Comparison of ENCODE assay signal across 8 cellular contexts in the genomic region with DNA sequence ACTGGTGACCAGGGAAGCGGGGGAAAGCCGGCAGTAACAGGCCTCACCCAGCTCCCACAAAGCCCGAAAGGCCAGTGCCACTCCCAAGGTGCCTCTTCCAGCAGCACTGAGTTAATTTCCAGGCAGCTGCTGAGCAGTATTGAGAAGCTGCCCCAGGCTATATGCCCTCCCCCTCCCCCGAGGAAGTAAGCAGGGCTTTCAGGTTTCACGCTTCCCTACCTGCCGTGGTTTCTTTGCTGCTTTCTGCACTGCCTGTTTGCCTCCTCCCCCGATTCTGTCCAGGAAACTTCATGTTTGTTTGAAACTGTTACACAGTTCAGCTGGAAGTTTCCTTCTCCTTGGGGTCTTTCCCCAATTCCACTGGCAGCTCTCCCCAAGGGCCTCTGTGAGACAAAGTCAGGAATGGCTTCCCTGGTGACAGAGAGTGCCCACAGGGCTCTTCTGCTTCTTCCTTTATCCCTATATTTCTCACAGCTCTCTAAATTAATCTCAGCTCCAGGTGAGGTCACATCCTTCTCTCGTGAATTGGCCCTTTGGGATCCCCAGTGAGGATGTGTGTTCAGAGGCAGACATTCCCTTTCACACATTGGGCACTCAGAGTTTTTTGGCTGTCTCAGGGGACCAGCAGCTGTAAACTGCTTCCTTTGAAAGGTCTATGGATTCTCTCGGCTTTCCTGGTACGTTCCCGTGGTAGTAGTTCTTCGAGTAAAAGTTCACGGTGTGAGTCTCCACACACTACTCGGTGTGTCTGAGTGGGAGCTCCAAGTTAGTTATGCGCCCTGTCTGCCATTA. TPM values are rescaled to one million over a fixed set of nuclear protein-coding genes. Genes with fewer than 3 reads are reported as not detected.
A peak's percentile ranks its signal among the peaks of the same experiment; 100 is the strongest.
DNase-seq lines count a peak whose midpoint lies in the region; ATAC-seq and TF ChIP-seq lines count a peak whose summit lies in the region.

No MANE protein-coding gene starts in this region.

- H3K4me3 ChIP-seq in GM12864 (ENCODE audit: low read depth, low read length) (peak overlapping the region; percentile 5; the same call in 1 of the 2 replicates), left lung (no peak overlapping the region)

- ATAC-seq in GM21528 (IDR thresholded peaks at IDR 0.05; ENCODE audit: low FRiP score, unreplicated experiment) (peak; percentile 99), left lung (peak; percentile 91)
- peak; percentile 69 to 82 for ATAC-seq in activated T-cell treated with anti-CD3 and anti-CD28 coated beads, Interleukin-2, amount 50 U/mL, for 4 hours

- no peaks in the 10 kb centered on the region for H3K9me3 ChIP-seq in left lung

- peaks cover 13% of the 10 kb centered on the region for H3K9me3 Mint-ChIP-seq in activated T-cell treated with anti-CD3 and anti-CD28 coated beads, Interleukin-2, amount 50 U/mL, for 4 hours

- no peak; the same call in 1 of the 2 replicates for TF ChIP-seq EP300 in Ishikawa (IDR thresholded peaks at IDR 0.05; ENCODE audit: borderline replicate concordance)

- intact Hi-C loops in left lung (cut with DNase I): no loop called here

- no peaks in the 10 kb centered on the region for H3K36me3 ChIP-seq in left lung

- H3K4me1 ChIP-seq in left lung: peaks cover 0 to 5% of the 10 kb centered on the region in 2 donors

- DNase-seq in GM12864 (ENCODE audit: low read depth): peak; percentile 49
- DNase-seq in activated T-cell treated with anti-CD3 and anti-CD28 coated beads, Interleukin-2, amount 50 U/mL, for 4 hours: peak; percentile 28
- peak in 1 of 2 donors; percentile 41 for DNase-seq in left lung
- DNase-seq in C1 segment of cervical spinal cord (lab: John Stamatoyannopoulos, UW): no peak
- no peak for DNase-seq in G401 (ENCODE audit: low spot score)
- DNase-seq in NCI-H1436 (lab: John Stamatoyannopoulos, UW): no peak

- no peaks in the 10 kb centered on the region for H3K27me3 Mint-ChIP-seq in activated T-cell treated with anti-CD3 and anti-CD28 coated beads, Interleukin-2, amount 50 U/mL, for 4 hours (ENCODE audit: low read depth)

- H3K4me1 Mint-ChIP-seq in activated T-cell treated with anti-CD3 and anti-CD28 coated beads, Interleukin-2, amount 50 U/mL, for 4 hours (ENCODE audit: low read depth): peaks cover 90% of the 10 kb centered on the region

- in situ Hi-C loops in G401 (cut with HindIII; ENCODE audit: low sequenced_read_pairs): no loop called here

- H3K36me3 Mint-ChIP-seq in activated T-cell treated with anti-CD3 and anti-CD28 coated beads, Interleukin-2, amount 50 U/mL, for 4 hours (ENCODE audit: insufficient read depth): peaks cover 5% of the 10 kb centered on the region

- TF ChIP-seq CTCF in GM12864 (IDR thresholded peaks at IDR 0.05; ENCODE audit: low read depth, low read length, missing control alignments) (no peak), left lung (IDR thresholded peaks at IDR 0.05) (no peak)

- peak overlapping the region in 1 of 2 donors; percentile 30 for H3K27ac ChIP-seq in left lung

- no peak for TF ChIP-seq RAD21 in Ishikawa (IDR thresholded peaks at IDR 0.05; ENCODE audit: low read depth)

- H3K4me3 Mint-ChIP-seq in activated T-cell treated with anti-CD3 and anti-CD28 coated beads, Interleukin-2, amount 50 U/mL, for 4 hours: peak overlapping the region; percentile 63

- no peaks in the 10 kb centered on the region for H3K27me3 ChIP-seq in left lung

TF ChIP-seq in Ishikawa, 13 proteins besides CTCF, POLR2A, EP300 and RAD21:
- TF ChIP-seq, protein P1, sequence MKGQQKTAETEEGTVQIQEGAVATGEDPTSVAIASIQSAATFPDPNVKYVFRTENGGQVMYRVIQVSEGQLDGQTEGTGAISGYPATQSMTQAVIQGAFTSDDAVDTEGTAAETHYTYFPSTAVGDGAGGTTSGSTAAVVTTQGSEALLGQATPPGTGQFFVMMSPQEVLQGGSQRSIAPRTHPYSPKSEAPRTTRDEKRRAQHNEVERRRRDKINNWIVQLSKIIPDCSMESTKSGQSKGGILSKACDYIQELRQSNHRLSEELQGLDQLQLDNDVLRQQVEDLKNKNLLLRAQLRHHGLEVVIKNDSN (IDR thresholded peaks at IDR 0.05): no peak
- TF ChIP-seq FOXM1 (IDR thresholded peaks at IDR 0.05; ENCODE audit: borderline replicate concordance, low read depth) (no peak), TCF12 (IDR thresholded peaks at IDR 0.05; ENCODE audit: low read depth) (no peak)
- TF ChIP-seq, protein P2, sequence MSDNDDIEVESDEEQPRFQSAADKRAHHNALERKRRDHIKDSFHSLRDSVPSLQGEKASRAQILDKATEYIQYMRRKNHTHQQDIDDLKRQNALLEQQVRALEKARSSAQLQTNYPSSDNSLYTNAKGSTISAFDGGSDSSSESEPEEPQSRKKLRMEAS (IDR thresholded peaks at IDR 0.05): peak; percentile 35; the same call in 1 of the 2 replicates

RNA-seq across cellular contexts. Expression of a gene that starts 19.4 kb away (rescaled TPM):
- total RNA-seq in activated T-cell treated with anti-CD3 and anti-CD28 coated beads, Interleukin-2, amount 50 U/mL, for 4 hours: 10 to 100 TPM; 39.7 to 42.0 (median 40.4) TPM
- 10 to 100 TPM; 28.2 to 39.3 TPM for total RNA-seq in left lung
- 37.5 and 53.7 TPM in 2 replicates for total RNA-seq in G401 (2014; rRNA removed; shearing (Covaris generic))

Comparison
In these comparisons a context has a peak if more than half of its experiments do, and no peak if none do; other contexts are left out.
1. DNase-seq: peak in GM12864 (single experiment) and activated T-cell treated with anti-CD3 and anti-CD28 coated beads, Interleukin-2, amount 50 U/mL, for 4 hours (single experiment); none in C1 segment of cervical spinal cord (0 of 14), G401 (single experiment) and NCI-H1436 (single experiment).
2. Peak in every context shown above with its lines, with median percentiles within 50 percentile points of each other: ATAC-seq.